Comparison of ENCODE assay signal across 1 cellular context in the genomic region with DNA sequence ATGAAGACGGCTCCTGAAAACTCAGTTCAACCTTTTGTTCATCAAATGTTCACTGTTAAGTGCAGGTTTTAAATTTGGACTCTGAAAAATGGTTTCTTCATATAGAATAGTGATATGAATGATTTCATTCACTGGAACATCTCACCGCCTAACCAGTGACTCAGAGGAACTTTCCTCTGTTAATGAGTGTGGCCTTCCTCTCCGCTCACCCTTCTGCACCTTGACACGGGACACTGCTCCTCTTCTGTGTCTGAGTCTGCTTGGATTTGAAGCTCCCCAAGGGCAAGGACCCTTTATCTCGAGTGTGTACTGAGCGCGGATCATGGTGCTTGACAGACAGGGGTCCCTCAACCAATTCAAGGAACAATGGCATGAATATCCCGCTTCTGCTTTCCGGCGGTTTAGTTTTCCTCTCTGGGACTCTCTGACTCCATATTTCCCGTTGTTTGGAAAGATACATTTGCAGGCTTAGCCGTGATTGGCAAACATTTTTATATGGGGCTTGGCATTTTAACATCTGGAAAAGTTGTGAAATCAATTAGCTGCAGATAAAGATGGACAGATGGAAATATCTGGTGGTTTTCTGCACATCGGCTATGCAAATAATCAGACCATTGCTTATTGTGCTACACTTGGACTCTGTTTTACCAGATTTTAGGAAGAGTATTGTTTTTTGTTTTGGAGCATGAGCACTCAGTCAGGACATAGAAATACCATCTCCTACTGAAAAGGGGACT.
TF ChIP-seq lines count a peak whose summit lies in the region.

No MANE protein-coding gene starts in this region.

TF ChIP-seq in HEK293T, 16 proteins besides CTCF, POLR2A, EP300 and RAD21 (continued from another document):
- no peak for TF ChIP-seq PKNOX1 (IDR thresholded peaks at IDR 0.05)
- no peak for TF ChIP-seq FOXA1 (IDR thresholded peaks at IDR 0.05)
- TF ChIP-seq BHLHE40 (IDR thresholded peaks at IDR 0.05; ENCODE audit: borderline replicate concordance) = no peak
- no peak for TF ChIP-seq FOXM1 (IDR thresholded peaks at IDR 0.05; ENCODE audit: borderline replicate concordance)
- TF ChIP-seq SUZ12 (IDR thresholded peaks at IDR 0.05) = no peak
- no peak for TF ChIP-seq ZNF384 (IDR thresholded peaks at IDR 0.05)
- no peak for TF ChIP-seq HDGF (IDR thresholded peaks at IDR 0.05; ENCODE audit: borderline replicate concordance)
- no peak for TF ChIP-seq FOXK2 (IDR thresholded peaks at IDR 0.05)
